28 cellular contexts compared by ENCODE assay signal in the genomic region with DNA sequence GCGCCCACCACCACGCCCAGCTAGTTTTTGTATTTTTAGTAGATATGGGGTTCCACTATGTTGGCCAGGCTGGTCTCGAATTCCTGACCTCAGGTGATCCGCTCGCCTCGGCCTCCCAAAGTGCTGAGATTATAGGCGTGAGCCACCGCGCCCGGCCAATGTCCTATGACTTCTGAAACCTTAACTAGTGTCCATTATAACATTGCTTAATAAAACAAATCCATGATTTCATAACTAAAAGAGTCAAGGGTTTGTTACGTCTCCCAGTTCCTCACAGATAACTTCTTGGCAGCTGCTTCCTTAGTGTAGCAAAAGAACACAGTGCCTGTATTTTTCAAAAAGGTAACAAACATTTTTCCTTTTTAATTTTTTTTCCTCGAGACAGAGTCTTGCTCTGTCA. TPM values are rescaled to one million over a fixed set of nuclear protein-coding genes. Genes with fewer than 3 reads are reported as not detected.
A peak's percentile ranks its signal among the peaks of the same experiment; 100 is the strongest.
DNase-seq lines count a peak whose midpoint lies in the region; ATAC-seq and TF ChIP-seq lines count a peak whose summit lies in the region.
"Had no signal": no experiment of that assay in that cellular context is flagged by ENCODE, and none has a peak within 500 bp of the region (broad histone marks: within the 10 kb centered on the region; RNA-seq: fewer than 3 reads in every experiment).

No MANE protein-coding gene starts in this region.

- 95% methylated on average over 12 of the region's 12 CpGs for WGBS in suprapubic skin

- H3K27ac ChIP-seq in left lung (peak overlapping the region in 1 of 2 donors; percentile 48), suprapubic skin (peak overlapping the region; percentile 50)
- H3K27ac ChIP-seq: GM23248, uterus had no signal

- intact Hi-C loops in left lung (cut with DNase I), result no loop called here

- peaks cover 24% of the 10 kb centered on the region for H3K36me3 Mint-ChIP-seq in chondrocyte (ENCODE audit: low read depth)

- H3K9me3 Mint-ChIP-seq in chondrocyte (ENCODE audit: low read depth), result no peaks in the 10 kb centered on the region
- H3K9me3 Mint-ChIP-seq: activated naive CD8-positive, alpha-beta T cell treated with anti-CD3 and anti-CD28 coated beads, Interleukin-2, amount 10 ng/mL, durations not matched to agents 7 days and 5 days; activated T-cell treated with anti-CD3 and anti-CD28 coated beads, Interleukin-2, amount 50 U/mL, for 4 hours; CD8-positive, alpha-beta memory T cell; stimulated activated memory B cell treated with anti-CD40 and anti-IgM and Interleukin-4, amounts not matched to agents 10 μg/mL and 1 μg/mL and 100 μg/mL, for 72 hours had no signal

- H3K36me3 ChIP-seq in left lung, result peaks cover 0 to 38% of the 10 kb centered on the region in 2 donors
- peaks cover 29% of the 10 kb centered on the region for H3K36me3 ChIP-seq in suprapubic skin
- H3K36me3 ChIP-seq: uterus had no signal

- H3K4me1 ChIP-seq in left lung (peaks cover 0 to 18% of the 10 kb centered on the region in 2 donors), suprapubic skin (peaks cover 55% of the 10 kb centered on the region)
- H3K4me1 ChIP-seq: uterus had no signal

- peak; percentile 22 for ATAC-seq in left lung
- no peak for ATAC-seq in HG02970 (IDR thresholded peaks at IDR 0.05; ENCODE audit: low FRiP score, unreplicated experiment)
- ATAC-seq: activated CD4-positive, CD25-positive, alpha-beta regulatory T cell treated with anti-CD3 and anti-CD28 coated beads, Interleukin-2, amount 50 U/mL, for 24 hours; activated CD8-positive, alpha-beta memory T cell treated with anti-CD3 and anti-CD28 coated beads, Interleukin-2, amount 10 ng/mL, durations not matched to agents 7 days and 5 days; activated T-cell treated with anti-CD3 and anti-CD28 coated beads, Interleukin-2, amount 50 U/mL, for 4 hours; stimulated activated memory B cell treated with anti-CD40 and anti-IgM and Interleukin-4, amounts not matched to agents 10 μg/mL and 1 μg/mL and 100 μg/mL, for 72 hours had no signal

- H3K4me3 Mint-ChIP-seq in chondrocyte (ENCODE audit: unreplicated experiment), result no peak overlapping the region
- H3K4me3 Mint-ChIP-seq: activated CD8-positive, alpha-beta memory T cell treated with anti-CD3 and anti-CD28 coated beads, Interleukin-2, amount 10 ng/mL, durations not matched to agents 7 days and 5 days; activated naive CD8-positive, alpha-beta T cell treated with anti-CD3 and anti-CD28 coated beads, Interleukin-2, amount 10 ng/mL, durations not matched to agents 7 days and 5 days; activated T-cell treated with anti-CD3 and anti-CD28 coated beads, Interleukin-2, amount 50 U/mL, for 4 hours; B cell; CD8-positive, alpha-beta memory T cell; stimulated activated memory B cell treated with anti-CD40 and anti-IgM and Interleukin-4, amounts not matched to agents 10 μg/mL and 1 μg/mL and 100 μg/mL, for 72 hours had no signal

- peak; percentile 30 for DNase-seq in CD1c-positive myeloid dendritic cell (ENCODE audit: extremely low spot score)
- DNase-seq in chondrocyte (ENCODE audit: low spot score), result no peak
- DNase-seq in left lung, result no peak
- no peak for DNase-seq in suprapubic skin (ENCODE audit: low spot score in 2 of 2)
- DNase-seq in NCI-H146 treated with DMSO at 0.1 percent for 48 hours (lab: John Stamatoyannopoulos, UW; ENCODE audit: unreplicated experiment), result no peak
- DNase-seq in Kasumi-1 (lab: John Stamatoyannopoulos, UW), result no peak
- DNase-seq in NCI-H82 (lab: John Stamatoyannopoulos, UW), result no peak
- DNase-seq: activated CD4-positive, alpha-beta T cell treated with anti-CD3 and anti-CD28 coated beads, Interleukin-2, amount 50 U/mL, for 4 hours; activated CD8-positive, alpha-beta memory T cell treated with anti-CD3 and anti-CD28 coated beads, Interleukin-2, amount 10 ng/mL, durations not matched to agents 7 days and 5 days; activated gamma-delta T cell treated with Interleukin-2 at 50 U/mL for 16 hours; activated naive CD8-positive, alpha-beta T cell treated with anti-CD3 and anti-CD28 coated beads, Interleukin-2, amount 10 ng/mL, durations not matched to agents 7 days and 5 days; activated T-cell treated with anti-CD3 and anti-CD28 coated beads, Interleukin-2, amount 50 U/mL, for 4 hours; caudate nucleus; CD8-positive, alpha-beta memory T cell; foreskin fibroblast; GM23248; hippocampal formation; NCI-H1436; NCI-H2107; NCI-H446; NCI-H748 treated with DMSO at 0.1 percent for 48 hours; substantia nigra; uterus had no signal

- H3K4me3 ChIP-seq in left lung, result no peak overlapping the region
- no peak overlapping the region for H3K4me3 ChIP-seq in suprapubic skin
- H3K4me3 ChIP-seq: GM23248, uterus had no signal

- H3K4me1 Mint-ChIP-seq in chondrocyte (ENCODE audit: low read depth), result peaks cover 24% of the 10 kb centered on the region
- H3K4me1 Mint-ChIP-seq: activated CD8-positive, alpha-beta memory T cell treated with anti-CD3 and anti-CD28 coated beads, Interleukin-2, amount 10 ng/mL, durations not matched to agents 7 days and 5 days; activated naive CD8-positive, alpha-beta T cell treated with anti-CD3 and anti-CD28 coated beads, Interleukin-2, amount 10 ng/mL, durations not matched to agents 7 days and 5 days; stimulated activated memory B cell treated with anti-CD40 and anti-IgM and Interleukin-4, amounts not matched to agents 10 μg/mL and 1 μg/mL and 100 μg/mL, for 72 hours had no signal

- no peaks in the 10 kb centered on the region for H3K9me3 ChIP-seq in left lung
- no peaks in the 10 kb centered on the region for H3K9me3 ChIP-seq in suprapubic skin
- H3K9me3 ChIP-seq: uterus had no signal

- H3K27ac Mint-ChIP-seq in chondrocyte (ENCODE audit: unreplicated experiment), result peak overlapping the region; percentile 50
- H3K27ac Mint-ChIP-seq: activated CD8-positive, alpha-beta memory T cell treated with anti-CD3 and anti-CD28 coated beads, Interleukin-2, amount 10 ng/mL, durations not matched to agents 7 days and 5 days; activated naive CD8-positive, alpha-beta T cell treated with anti-CD3 and anti-CD28 coated beads, Interleukin-2, amount 10 ng/mL, durations not matched to agents 7 days and 5 days; B cell; CD8-positive, alpha-beta memory T cell; progenitor cell of endocrine pancreas; stimulated activated memory B cell treated with anti-CD40 and anti-IgM and Interleukin-4, amounts not matched to agents 10 μg/mL and 1 μg/mL and 100 μg/mL, for 72 hours had no signal

- TF ChIP-seq EP300 in suprapubic skin (IDR thresholded peaks at IDR 0.05), result no peak

- TF ChIP-seq CTCF in chondrocyte (IDR thresholded peaks at IDR 0.05) (no peak), left lung (IDR thresholded peaks at IDR 0.05) (no peak), suprapubic skin (IDR thresholded peaks at IDR 0.05) (no peak)

- no peaks in the 10 kb centered on the region for H3K27me3 ChIP-seq in left lung
- H3K27me3 ChIP-seq in suprapubic skin, result no peaks in the 10 kb centered on the region
- H3K27me3 ChIP-seq: uterus had no signal

- no peak for TF ChIP-seq POLR2A in suprapubic skin (IDR thresholded peaks at IDR 0.05)

- H3K27me3 Mint-ChIP-seq in chondrocyte (ENCODE audit: low read depth), result no peaks in the 10 kb centered on the region
- H3K27me3 Mint-ChIP-seq: activated CD8-positive, alpha-beta memory T cell treated with anti-CD3 and anti-CD28 coated beads, Interleukin-2, amount 10 ng/mL, durations not matched to agents 7 days and 5 days; activated naive CD8-positive, alpha-beta T cell treated with anti-CD3 and anti-CD28 coated beads, Interleukin-2, amount 10 ng/mL, durations not matched to agents 7 days and 5 days; B cell; CD8-positive, alpha-beta memory T cell; progenitor cell of endocrine pancreas; stimulated activated memory B cell treated with anti-CD40 and anti-IgM and Interleukin-4, amounts not matched to agents 10 μg/mL and 1 μg/mL and 100 μg/mL, for 72 hours had no signal

RNA-seq across cellular contexts. Expression of a gene that starts 53.6 kb away (rescaled TPM):
- total RNA-seq in chondrocyte (17.8 to 20.9 TPM (median 20.1 TPM) in 3 replicates), left lung (10 to 100 TPM; 18.8 to 19.5 TPM), suprapubic skin (10 to 100 TPM; 51.1 to 61.4 (median 55.5) TPM)
